ENCODE assay signal across 9 cellular contexts in genomic region chr7:5139998-5140397, GRCh38. TPM values are rescaled to one million over a fixed set of nuclear protein-coding genes. Genes with fewer than 3 reads are reported as not detected.
DNase-seq lines count a peak whose midpoint lies in the region; ATAC-seq and TF ChIP-seq lines count a peak whose summit lies in the region.
"Had no signal": no experiment of that assay in that cellular context is flagged by ENCODE, and none has a peak within 500 bp of the region (broad histone marks: within the 10 kb centered on the region; RNA-seq: fewer than 3 reads in every experiment).

No MANE protein-coding gene starts in this region.

- H3K4me3 ChIP-seq in GM12875 (ENCODE audit: low read depth, low read length) (no peak overlapping the region), fibroblast of the aortic adventitia (ENCODE audit: low read depth, low read length) (no peak overlapping the region), gastrocnemius medialis (no peak overlapping the region)

- no peaks in the 10 kb centered on the region for H3K9me3 ChIP-seq in gastrocnemius medialis

- H3K4me1 Mint-ChIP-seq in activated T-helper 2 cell treated with anti-CD3 and anti-CD28 coated beads, Interferon-gamma antibody, Interleukin-2, Interleukin-4, amounts not matched to agents 10 μg/mL and 5 μg/mL and 100 μg/mL, durations not matched to agents 14 hours and 24 hours and 36 hours (ENCODE audit: low read depth): peaks cover 10% of the 10 kb centered on the region

- H3K36me3 Mint-ChIP-seq in activated T-helper 2 cell treated with anti-CD3 and anti-CD28 coated beads, Interferon-gamma antibody, Interleukin-2, Interleukin-4, amounts not matched to agents 10 μg/mL and 5 μg/mL and 100 μg/mL, durations not matched to agents 14 hours and 24 hours and 36 hours (ENCODE audit: low read depth): no peaks in the 10 kb centered on the region

- DNase-seq in AG09319 (ENCODE audit: extremely low read depth, low read depth) (no peak), fibroblast of the aortic adventitia (ENCODE audit: low read depth) (peak; percentile 8), mesenteric fat pad (ENCODE audit: low spot score) (no peak), gastrocnemius medialis (no peak)
- peak; percentile 52 for DNase-seq in stimulated activated CD8-positive, alpha-beta memory T cell treated with anti-CD3 and anti-CD28 coated beads, Interleukin-4, amount 100 ng/mL, for 48 hours
- no peak for DNase-seq in activated T-helper 2 cell treated with anti-CD3 and anti-CD28 coated beads, Interferon-gamma antibody, Interleukin-2, Interleukin-4, amounts not matched to agents 10 μg/mL and 5 μg/mL and 100 μg/mL, durations not matched to agents 14 hours and 24 hours and 36 hours (ENCODE audit: low spot score)

- TF ChIP-seq POLR2A in gastrocnemius medialis (IDR thresholded peaks at IDR 0.05): no peak

- in situ Hi-C loops in gastrocnemius medialis (cut with MboI; ENCODE audit: low sequenced_read_pairs in 4 of 4): no loop called here

- H3K9me3 Mint-ChIP-seq in activated T-helper 2 cell treated with anti-CD3 and anti-CD28 coated beads, Interferon-gamma antibody, Interleukin-2, Interleukin-4, amounts not matched to agents 10 μg/mL and 5 μg/mL and 100 μg/mL, durations not matched to agents 14 hours and 24 hours and 36 hours: no peaks in the 10 kb centered on the region
- H3K9me3 Mint-ChIP-seq: central memory CD8-positive, alpha-beta T cell had no signal

- peak; percentile 26 for TF ChIP-seq CTCF in AG09319 (IDR thresholded peaks at IDR 0.05; ENCODE audit: low read depth, low read length)
- peak; percentile 55; the same call in 1 of the 2 replicates for TF ChIP-seq CTCF in GM12875 (IDR thresholded peaks at IDR 0.05; ENCODE audit: borderline replicate concordance, insufficient read depth, low read depth, low read length)
- TF ChIP-seq CTCF in fibroblast of the aortic adventitia (IDR thresholded peaks at IDR 0.05; ENCODE audit: insufficient read depth, low read length): peak; percentile 25
- TF ChIP-seq CTCF in gastrocnemius medialis (IDR thresholded peaks at IDR 0.05 in 4 of 5, conservative IDR thresholded peaks at IDR 0.05 in 1 of 5): no peak

- H3K27ac Mint-ChIP-seq in activated T-helper 2 cell treated with anti-CD3 and anti-CD28 coated beads, Interferon-gamma antibody, Interleukin-2, Interleukin-4, amounts not matched to agents 10 μg/mL and 5 μg/mL and 100 μg/mL, durations not matched to agents 14 hours and 24 hours and 36 hours: no peak overlapping the region

- H3K27ac ChIP-seq in gastrocnemius medialis: no peak overlapping the region

- no peaks in the 10 kb centered on the region for H3K4me1 ChIP-seq in gastrocnemius medialis

- peak; percentile 82 for ATAC-seq in SK-N-SH treated with all-trans-retinoic acid at 6 μM for 48 hours
- no peak for ATAC-seq in gastrocnemius medialis

- H3K4me3 Mint-ChIP-seq in activated T-helper 2 cell treated with anti-CD3 and anti-CD28 coated beads, Interferon-gamma antibody, Interleukin-2, Interleukin-4, amounts not matched to agents 10 μg/mL and 5 μg/mL and 100 μg/mL, durations not matched to agents 14 hours and 24 hours and 36 hours (ENCODE audit: low read depth): no peak overlapping the region
- H3K4me3 Mint-ChIP-seq: central memory CD8-positive, alpha-beta T cell had no signal

- H3K36me3 ChIP-seq in gastrocnemius medialis: no peaks in the 10 kb centered on the region

- H3K27me3 ChIP-seq in gastrocnemius medialis: no peaks in the 10 kb centered on the region

- intact Hi-C loops in gastrocnemius medialis (cut with DNase I; ENCODE audit: low total_unique reads): no loop called here
- intact Hi-C loops in activated T-helper 2 cell treated with anti-CD3 and anti-CD28 coated beads, Interferon-gamma antibody, Interleukin-2, Interleukin-4, amounts not matched to agents 10 μg/mL and 5 μg/mL and 100 μg/mL, durations not matched to agents 14 hours and 24 hours and 36 hours (cut with micrococcal nuclease): no loop called here

- peaks cover 4% of the 10 kb centered on the region for H3K27me3 Mint-ChIP-seq in activated T-helper 2 cell treated with anti-CD3 and anti-CD28 coated beads, Interferon-gamma antibody, Interleukin-2, Interleukin-4, amounts not matched to agents 10 μg/mL and 5 μg/mL and 100 μg/mL, durations not matched to agents 14 hours and 24 hours and 36 hours (ENCODE audit: low read depth)
- H3K27me3 Mint-ChIP-seq: central memory CD8-positive, alpha-beta T cell had no signal

TF ChIP-seq in SK-N-SH treated with all-trans-retinoic acid at 6 μM for 48 hours, 23 proteins besides CTCF, POLR2A, EP300 and RAD21:
- TF ChIP-seq ISL1 (CRISPR knock-in tag; IDR thresholded peaks at IDR 0.05) (no peak), ZNF565 (CRISPR knock-in tag; conservative IDR thresholded peaks at IDR 0.05; ENCODE audit: low read depth) (no peak), ARNTL (CRISPR knock-in tag; IDR thresholded peaks at IDR 0.05; ENCODE audit: borderline replicate concordance, low read depth) (no peak), PPARA (CRISPR knock-in tag; IDR thresholded peaks at IDR 0.05; ENCODE audit: borderline replicate concordance) (no peak), ZNF8 (CRISPR knock-in tag; IDR thresholded peaks at IDR 0.05) (no peak), OSR1 (CRISPR knock-in tag; IDR thresholded peaks at IDR 0.05) (no peak), BACH2 (CRISPR knock-in tag; IDR thresholded peaks at IDR 0.05; ENCODE audit: borderline replicate concordance) (no peak), ZFP30 (CRISPR knock-in tag; IDR thresholded peaks at IDR 0.05) (no peak)
- TF ChIP-seq, protein P1, sequence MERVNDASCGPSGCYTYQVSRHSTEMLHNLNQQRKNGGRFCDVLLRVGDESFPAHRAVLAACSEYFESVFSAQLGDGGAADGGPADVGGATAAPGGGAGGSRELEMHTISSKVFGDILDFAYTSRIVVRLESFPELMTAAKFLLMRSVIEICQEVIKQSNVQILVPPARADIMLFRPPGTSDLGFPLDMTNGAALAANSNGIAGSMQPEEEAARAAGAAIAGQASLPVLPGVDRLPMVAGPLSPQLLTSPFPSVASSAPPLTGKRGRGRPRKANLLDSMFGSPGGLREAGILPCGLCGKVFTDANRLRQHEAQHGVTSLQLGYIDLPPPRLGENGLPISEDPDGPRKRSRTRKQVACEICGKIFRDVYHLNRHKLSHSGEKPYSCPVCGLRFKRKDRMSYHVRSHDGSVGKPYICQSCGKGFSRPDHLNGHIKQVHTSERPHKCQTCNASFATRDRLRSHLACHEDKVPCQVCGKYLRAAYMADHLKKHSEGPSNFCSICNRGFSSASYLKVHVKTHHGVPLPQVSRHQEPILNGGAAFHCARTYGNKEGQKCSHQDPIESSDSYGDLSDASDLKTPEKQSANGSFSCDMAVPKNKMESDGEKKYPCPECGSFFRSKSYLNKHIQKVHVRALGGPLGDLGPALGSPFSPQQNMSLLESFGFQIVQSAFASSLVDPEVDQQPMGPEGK (CRISPR knock-in tag; IDR thresholded peaks at IDR 0.05; ENCODE audit: borderline replicate concordance): no peak

RNA-seq across cellular contexts. Expression of gene WIPI2, which starts 50.0 kb away (rescaled TPM):
- total RNA-seq in fibroblast of the aortic adventitia (ENCODE audit: low replicate concordance) (37.6 and 51.2 TPM in 2 replicates), mesenteric fat pad (65.9 TPM), gastrocnemius medialis (10 to 100 TPM; 37.7 to 69.2 (median 41.3) TPM)
- 49.0 and 49.2 TPM in 2 replicates for total RNA-seq in activated T-helper 2 cell treated with anti-CD3 and anti-CD28 coated beads, Interferon-gamma antibody, Interleukin-2, Interleukin-4, amounts not matched to agents 10 μg/mL and 5 μg/mL and 100 μg/mL, durations not matched to agents 14 hours and 24 hours and 36 hours

Comparison
In these comparisons a context has a peak if more than half of its experiments do, and no peak if none do; other contexts are left out.
1. DNase-seq: peak in fibroblast of the aortic adventitia (single experiment) and stimulated activated CD8-positive, alpha-beta memory T cell treated with anti-CD3 and anti-CD28 coated beads, Interleukin-4, amount 100 ng/mL, for 48 hours (single experiment); none in AG09319 (single experiment), mesenteric fat pad (single experiment), gastrocnemius medialis (0 of 2) and activated T-helper 2 cell treated with anti-CD3 and anti-CD28 coated beads, Interferon-gamma antibody, Interleukin-2, Interleukin-4, amounts not matched to agents 10 μg/mL and 5 μg/mL and 100 μg/mL, durations not matched to agents 14 hours and 24 hours and 36 hours (single experiment).
2. CTCF ChIP-seq: peak in AG09319 (single experiment), GM12875 (single experiment) and fibroblast of the aortic adventitia (single experiment); none in gastrocnemius medialis (0 of 5).